ENCODE assay signal across 1 cellular context in the genomic region with DNA sequence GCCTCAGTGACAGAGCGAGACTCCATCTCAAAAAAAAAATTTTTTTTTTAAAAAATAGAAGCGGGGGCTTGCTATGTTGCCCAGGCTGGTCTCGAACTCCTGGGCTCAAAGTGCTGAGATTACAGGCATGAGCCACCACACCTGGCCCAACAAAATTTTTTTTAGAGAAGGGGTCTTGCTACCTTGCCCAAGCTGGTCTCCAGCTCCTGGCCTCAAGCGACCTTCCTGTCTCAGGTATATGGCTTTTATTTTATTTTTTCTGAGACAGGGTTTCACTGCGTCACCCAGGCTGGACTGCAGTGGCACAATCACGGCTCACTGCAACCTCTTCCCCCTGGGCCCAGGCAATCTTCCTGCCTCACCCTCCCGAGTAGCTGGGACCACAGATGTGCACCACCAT.
TF ChIP-seq lines count a peak whose summit lies in the region.

No MANE protein-coding gene starts in this region.

TF ChIP-seq in H1, 55 proteins besides CTCF, POLR2A, EP300 and RAD21:
- no peak for TF ChIP-seq CREB1 (IDR thresholded peaks at IDR 0.05)
- TF ChIP-seq, protein P1, sequence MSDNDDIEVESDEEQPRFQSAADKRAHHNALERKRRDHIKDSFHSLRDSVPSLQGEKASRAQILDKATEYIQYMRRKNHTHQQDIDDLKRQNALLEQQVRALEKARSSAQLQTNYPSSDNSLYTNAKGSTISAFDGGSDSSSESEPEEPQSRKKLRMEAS (IDR thresholded peaks at IDR 0.05): no peak
- no peak for TF ChIP-seq RFX5 (IDR thresholded peaks at IDR 0.05; ENCODE audit: borderline replicate concordance, low read depth, low read length)
- no peak for TF ChIP-seq ZNF274 (IDR thresholded peaks at IDR 0.05; ENCODE audit: borderline replicate concordance, extremely low read depth, low read length)
- no peak for TF ChIP-seq CBX8 (IDR thresholded peaks at IDR 0.05; ENCODE audit: borderline replicate concordance, low read depth, low read length)
- TF ChIP-seq SIN3A (conservative IDR thresholded peaks at IDR 0.05 in 1 of 2, IDR thresholded peaks at IDR 0.05 in 1 of 2; ENCODE audit: low read depth in 1 of 2, low read length in 2 of 2): no peak
- TF ChIP-seq FOSL1 (IDR thresholded peaks at IDR 0.05; ENCODE audit: insufficient read depth, low read depth, low read length): no peak
- no peak for TF ChIP-seq GTF2F1 (IDR thresholded peaks at IDR 0.05; ENCODE audit: borderline replicate concordance, low read depth, low read length)
- TF ChIP-seq KDM1A (IDR thresholded peaks at IDR 0.05; ENCODE audit: borderline replicate concordance, low read length): no peak
- TF ChIP-seq CTBP2 (IDR thresholded peaks at IDR 0.05; ENCODE audit: borderline replicate concordance, insufficient read depth, insufficient read length, low read length): no peak
- TF ChIP-seq NANOG (IDR thresholded peaks at IDR 0.05; ENCODE audit: insufficient read depth, low read depth, low read length, poor library complexity, severe bottlenecking): no peak
- TF ChIP-seq, protein P2, sequence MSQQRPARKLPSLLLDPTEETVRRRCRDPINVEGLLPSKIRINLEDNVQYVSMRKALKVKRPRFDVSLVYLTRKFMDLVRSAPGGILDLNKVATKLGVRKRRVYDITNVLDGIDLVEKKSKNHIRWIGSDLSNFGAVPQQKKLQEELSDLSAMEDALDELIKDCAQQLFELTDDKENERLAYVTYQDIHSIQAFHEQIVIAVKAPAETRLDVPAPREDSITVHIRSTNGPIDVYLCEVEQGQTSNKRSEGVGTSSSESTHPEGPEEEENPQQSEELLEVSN (IDR thresholded peaks at IDR 0.05): no peak
- TF ChIP-seq, protein P3, sequence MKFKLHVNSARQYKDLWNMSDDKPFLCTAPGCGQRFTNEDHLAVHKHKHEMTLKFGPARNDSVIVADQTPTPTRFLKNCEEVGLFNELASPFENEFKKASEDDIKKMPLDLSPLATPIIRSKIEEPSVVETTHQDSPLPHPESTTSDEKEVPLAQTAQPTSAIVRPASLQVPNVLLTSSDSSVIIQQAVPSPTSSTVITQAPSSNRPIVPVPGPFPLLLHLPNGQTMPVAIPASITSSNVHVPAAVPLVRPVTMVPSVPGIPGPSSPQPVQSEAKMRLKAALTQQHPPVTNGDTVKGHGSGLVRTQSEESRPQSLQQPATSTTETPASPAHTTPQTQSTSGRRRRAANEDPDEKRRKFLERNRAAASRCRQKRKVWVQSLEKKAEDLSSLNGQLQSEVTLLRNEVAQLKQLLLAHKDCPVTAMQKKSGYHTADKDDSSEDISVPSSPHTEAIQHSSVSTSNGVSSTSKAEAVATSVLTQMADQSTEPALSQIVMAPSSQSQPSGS (IDR thresholded peaks at IDR 0.05; ENCODE audit: low read length): no peak
